In the genomic region with DNA sequence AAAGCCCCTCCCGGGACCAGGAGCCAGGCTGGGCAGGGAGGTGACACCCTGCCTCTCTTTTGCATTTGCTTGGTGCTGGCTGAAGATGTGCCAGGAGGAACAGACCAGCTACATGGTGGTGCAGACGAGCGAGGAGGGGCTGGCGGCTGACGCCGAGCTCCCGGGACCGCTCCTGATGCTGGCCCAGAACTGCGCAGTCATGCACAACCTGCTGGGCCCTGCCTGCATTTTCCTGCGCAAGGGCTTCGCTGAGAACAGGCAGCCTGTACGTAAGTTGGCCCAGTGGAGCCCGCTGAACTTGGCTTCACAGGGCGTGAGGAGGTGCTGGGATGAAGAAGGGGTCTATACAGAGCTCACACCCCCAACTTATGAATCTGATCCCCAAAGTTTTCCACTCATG, we compare ENCODE assay signal across 11 cellular contexts. TPM values are rescaled to one million over a fixed set of nuclear protein-coding genes. Genes with fewer than 3 reads are reported as not detected.
"Had no signal": no experiment of that assay in that cellular context is flagged by ENCODE, and none has a peak within 500 bp of the region (broad histone marks: within the 10 kb centered on the region; RNA-seq: fewer than 3 reads in every experiment).

No MANE protein-coding gene starts in this region.

- H3K4me2 ChIP-seq: GM23338 had no signal

- H3K27ac ChIP-seq: GM23248 had no signal

- FAIRE-seq: H1, H54 had no signal

- H2AFZ ChIP-seq: GM23248, GM23338 had no signal

- ATAC-seq: GM23338, HCT116 had no signal

- DNase-seq: GM23248, GOT3, H9, HCEC 1CT, HFFc6 had no signal

- H3K9me3 ChIP-seq: HAP-1 had no signal

- H3K9ac ChIP-seq: GM23248 had no signal

- H3K4me1 ChIP-seq: HAP-1 had no signal

- H3K36me3 ChIP-seq: HAP-1 had no signal

- H3K4me3 ChIP-seq: GM23248, GM23338, HAP-1 had no signal

RNA-seq across cellular contexts. Expression of gene CABP1, which starts 15.6 kb away (rescaled TPM):
- total RNA-seq: GM23248, H4 had no signal
- polyA plus RNA-seq: GM23248 had no signal
